ENCODE assay signal across 8 cellular contexts in genomic region chr21:36989699-36990507, GRCh38. TPM values are rescaled to one million over a fixed set of nuclear protein-coding genes. Genes with fewer than 3 reads are reported as not detected.
DNase-seq lines count a peak whose midpoint lies in the region; ATAC-seq and TF ChIP-seq lines count a peak whose summit lies in the region.

No MANE protein-coding gene starts in this region.

- in situ Hi-C loops in GM13976 (cut with MboI; ENCODE audit: low sequenced_read_pairs, unreplicated experiment), result no loop called here

- 2 to 5% (median 5%) methylated on average over 63 to 97 of the region's 97 CpGs for WGBS in adipose tissue, 3 donors
- WGBS in heart left ventricle, 4 donors, result 1 to 5% (median 2%) methylated on average over 20 to 97 of the region's 97 CpGs
- WGBS in upper lobe of left lung, 2 donors, result 6 to 19% methylated on average over 11 to 39 of the region's 97 CpGs

- intact Hi-C loops in heart left ventricle (cut with DNase I), result loop anchor here in 6 of 10 donors (1.0 to 10.0 kb wide), 7 partner anchors 23 to 87 kb away; partner anchors contain the start of genes PIGP (in 4 of the 6) and TTC3 (in 4 of the 6)
- intact Hi-C loops in posterior vena cava (cut with DNase I), result loop anchor here in 1 of 2 donors (1.0 kb wide), 1 partner anchor 60 kb away; no protein-coding TSS in a partner anchor

- peak; percentile 94 for TF ChIP-seq CTCF in GM13976 (IDR thresholded peaks at IDR 0.05; ENCODE audit: borderline replicate concordance, control extremely low read depth, extremely low read depth, insufficient read depth, missing control alignments)
- TF ChIP-seq CTCF in heart left ventricle (IDR thresholded peaks at IDR 0.05), result peak; percentile 65 to 99 (median 94)
- peak; percentile 94 to 99 (median 98) for TF ChIP-seq CTCF in upper lobe of left lung (IDR thresholded peaks at IDR 0.05)

- ATAC-seq in HG02840 (IDR thresholded peaks at IDR 0.05; ENCODE audit: low FRiP score, unreplicated experiment) (peak; percentile 88), heart left ventricle (peak; percentile 96 to 99 (median 97)), upper lobe of left lung (ENCODE audit: low FRiP score in 2 of 2) (peak; percentile 94 to 99)

- H3K4me3 ChIP-seq in heart left ventricle, result peak overlapping the region; percentile 39 to 77 (median 69)
- H3K4me3 ChIP-seq in upper lobe of left lung, result peak overlapping the region; percentile 60 to 85 (median 65)

- TF ChIP-seq POLR2A in heart left ventricle (IDR thresholded peaks at IDR 0.05), result peak in 1 of 2 donors; percentile 65
- peak in 2 of 4 donors; percentile 30 to 56 for TF ChIP-seq POLR2A in upper lobe of left lung (IDR thresholded peaks at IDR 0.05)

- H3K27me3 ChIP-seq in heart left ventricle (peaks cover 0 to 16% (median 3%) of the 10 kb centered on the region in 9 donors), upper lobe of left lung (no peaks in the 10 kb centered on the region)

- H3K4me1 ChIP-seq in heart left ventricle, result peaks cover 0 to 10% (median 0%) of the 10 kb centered on the region in 12 donors
- H3K4me1 ChIP-seq in upper lobe of left lung, result peaks cover 0 to 11% (median 5%) of the 10 kb centered on the region in 4 donors

- H3K27ac ChIP-seq in adipose tissue (ENCODE audit: low read depth, low read length) (peak overlapping the region; percentile 57), heart left ventricle (peak overlapping the region; percentile 69 to 98 (median 94)), upper lobe of left lung (peak overlapping the region; percentile 88 to 94 (median 92))

- TF ChIP-seq EP300 in upper lobe of left lung (IDR thresholded peaks at IDR 0.05), result no peak

- peak; percentile 97 for DNase-seq in GM13976 (ENCODE audit: low spot score)
- DNase-seq in NCI-H1417 treated with DMSO at 0.1 percent for 48 hours (lab: John Stamatoyannopoulos, UW), result peak; percentile 85
- peak; percentile 97 for DNase-seq in SW480 (ENCODE audit: low spot score)
- DNase-seq in heart left ventricle, result peak; percentile 96 to 98 (median 96)
- peak; percentile 98 for DNase-seq in posterior vena cava (ENCODE audit: low spot score)
- peak; percentile 94 to 99 for DNase-seq in upper lobe of left lung

- H3K9me3 ChIP-seq in heart left ventricle (no peaks in the 10 kb centered on the region), upper lobe of left lung (no peaks in the 10 kb centered on the region)

- H3K36me3 ChIP-seq in heart left ventricle (no peaks in the 10 kb centered on the region), upper lobe of left lung (no peaks in the 10 kb centered on the region)

RNA-seq across cellular contexts. Expression of gene RIPPLY3, which starts 16.6 kb away (rescaled TPM):
- polyA plus RNA-seq in adipose tissue (under 1 TPM in 1 of 3 donors, not detected in 2; 0.02 TPM), heart left ventricle (not detected)
- total RNA-seq in heart left ventricle (not detected), posterior vena cava (not detected), upper lobe of left lung (1 to 10 TPM in 2 of 6 donors, under 1 TPM in 2, not detected in 2; 0.11 to 1.5 (median 0.66) TPM)

RNA-seq across cellular contexts. Expression of gene HLCS, which starts 23.4 kb away (rescaled TPM):
- polyA plus RNA-seq in adipose tissue, result 1 to 10 TPM; 6.0 to 7.8 (median 7.3) TPM
- total RNA-seq in heart left ventricle, result 10 to 100 TPM in 2 of 9 donors, 1 to 10 TPM in 7; 5.3 to 15.2 (median 7.1) TPM
- 1 to 10 TPM; 1.8 to 4.9 TPM for polyA plus RNA-seq in heart left ventricle
- 10 to 100 TPM; 15.5 to 18.2 TPM for total RNA-seq in posterior vena cava
- 10 to 100 TPM; 15.3 to 34.6 (median 24.1) TPM for total RNA-seq in upper lobe of left lung

Comparison
In these comparisons a context has a peak if more than half of its experiments do, and no peak if none do; other contexts are left out.
1. Peak in every context shown above with its lines: DNase-seq, ATAC-seq, H3K4me3 ChIP-seq and H3K27ac ChIP-seq.